In the genomic region with DNA sequence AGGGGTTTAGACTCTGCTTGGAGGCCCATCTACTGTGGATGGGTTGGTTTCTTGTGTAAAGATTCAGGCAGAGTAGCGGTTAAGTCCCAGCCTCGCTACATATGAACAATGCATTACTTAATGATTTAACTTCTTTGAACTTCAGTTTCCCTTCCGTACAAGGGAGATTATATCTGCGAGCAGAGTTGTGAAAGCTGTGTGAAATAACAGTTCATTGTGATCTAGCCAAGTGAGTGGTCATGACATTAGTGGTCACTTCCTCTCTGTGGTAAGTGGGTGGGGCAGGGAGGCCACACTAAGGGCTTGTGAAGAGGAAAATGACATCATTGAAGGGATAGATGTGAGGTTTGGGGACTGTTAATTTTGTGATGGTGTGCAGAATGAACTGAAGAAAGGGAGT, we compare ENCODE assay signal across 8 cellular contexts. TPM values are rescaled to one million over a fixed set of nuclear protein-coding genes. Genes with fewer than 3 reads are reported as not detected.
A peak's percentile ranks its signal among the peaks of the same experiment; 100 is the strongest.
DNase-seq lines count a peak whose midpoint lies in the region; ATAC-seq and TF ChIP-seq lines count a peak whose summit lies in the region.

No MANE protein-coding gene starts in this region.

- H3K79me1 ChIP-seq in neuronal stem cell (ENCODE audit: low read depth, low read length) = no peaks in the 10 kb centered on the region

- H3K4me3 Mint-ChIP-seq in activated naive CD8-positive, alpha-beta T cell treated with anti-CD3 and anti-CD28 coated beads for 36 hours = no peak overlapping the region

- H4K8ac ChIP-seq in neuronal stem cell (ENCODE audit: low read depth, low read length) = no peak overlapping the region

- no peak overlapping the region for H3K18ac ChIP-seq in neuronal stem cell (ENCODE audit: low read length)

- no CpG with 5 or more reads among the region's 4 CpGs for WGBS in neuronal stem cell (ENCODE audit: extremely low coverage in 2 of 2, insufficient read length in 2 of 2, insufficient replicate concordance in 1 of 2), 2 donors

- H2BK5ac ChIP-seq in neuronal stem cell (ENCODE audit: low read length) = no peak overlapping the region

- H3K27ac Mint-ChIP-seq in activated naive CD8-positive, alpha-beta T cell treated with anti-CD3 and anti-CD28 coated beads for 36 hours = peak overlapping the region; percentile 4

- H3K9ac ChIP-seq in neuronal stem cell (ENCODE audit: low read depth, low read length, poor library complexity) = no peak overlapping the region

- H3K4ac ChIP-seq in neuronal stem cell (ENCODE audit: low read length) = no peak overlapping the region

- peaks cover 16% of the 10 kb centered on the region for H3K4me1 Mint-ChIP-seq in activated naive CD8-positive, alpha-beta T cell treated with anti-CD3 and anti-CD28 coated beads for 36 hours

- H3K14ac ChIP-seq in neuronal stem cell (ENCODE audit: low read length) = no peak overlapping the region

- H3K27ac ChIP-seq in vagina = no peak overlapping the region
- H3K27ac ChIP-seq in neuronal stem cell (replicated peaks; ENCODE audit: low read length) = no peak overlapping the region

- no peak overlapping the region for H2AFZ ChIP-seq in neuronal stem cell (ENCODE audit: low read length)

- H2BK12ac ChIP-seq in neuronal stem cell (ENCODE audit: low read length) = no peak overlapping the region

- peak; percentile 97 for ATAC-seq in GM18499 (IDR thresholded peaks at IDR 0.05; ENCODE audit: insufficient read depth, unreplicated experiment)
- ATAC-seq in GM21737 (IDR thresholded peaks at IDR 0.05; ENCODE audit: unreplicated experiment) = peak; percentile 96

- DNase-seq in LHCN-M2 (ENCODE audit: low read depth) (peak; percentile 51), lung microvascular endothelial cell (ENCODE audit: low read depth in 2 of 2) (peak; percentile 51 to 90), NCI-H82 treated with DMSO at 0.1 percent for 48 hours (lab: John Stamatoyannopoulos, UW; ENCODE audit: unreplicated experiment) (no peak), vagina (ENCODE audit: extremely low spot score in 2 of 2) (no peak), neuronal stem cell (ENCODE audit: low spot score) (no peak)
- peak; percentile 52 for DNase-seq in activated naive CD8-positive, alpha-beta T cell treated with anti-CD3 and anti-CD28 coated beads for 36 hours

- H3K36me3 ChIP-seq in vagina = no peaks in the 10 kb centered on the region
- no peaks in the 10 kb centered on the region for H3K36me3 ChIP-seq in neuronal stem cell (replicated peaks in 1 of 2; ENCODE audit: control insufficient read depth in 2 of 2, insufficient read depth in 2 of 2, low read length in 2 of 2)

- H3K36me3 Mint-ChIP-seq in activated naive CD8-positive, alpha-beta T cell treated with anti-CD3 and anti-CD28 coated beads for 36 hours = no peaks in the 10 kb centered on the region

- intact Hi-C loops in vagina (cut with DNase I) = no loop called here

- no peaks in the 10 kb centered on the region for H3K27me3 Mint-ChIP-seq in activated naive CD8-positive, alpha-beta T cell treated with anti-CD3 and anti-CD28 coated beads for 36 hours

- no peak overlapping the region for H3K4me3 ChIP-seq in vagina
- no peak overlapping the region for H3K4me3 ChIP-seq in neuronal stem cell (ENCODE audit: low read length in 2 of 2)

- no peak overlapping the region for H2BK15ac ChIP-seq in neuronal stem cell (ENCODE audit: low read length)

- H3K4me1 ChIP-seq in vagina (no peaks in the 10 kb centered on the region), neuronal stem cell (ENCODE audit: control insufficient read depth in 2 of 2, insufficient read depth in 1 of 2, low read depth in 1 of 2, low read length in 2 of 2) (no peaks in the 10 kb centered on the region)

- no peak overlapping the region for H3K23ac ChIP-seq in neuronal stem cell (ENCODE audit: low read depth, low read length, poor library complexity)

- TF ChIP-seq POLR2A in vagina (IDR thresholded peaks at IDR 0.05) = no peak

- H3K27me3 ChIP-seq in vagina = no peaks in the 10 kb centered on the region
- no peaks in the 10 kb centered on the region for H3K27me3 ChIP-seq in neuronal stem cell (ENCODE audit: control insufficient read depth in 3 of 3, insufficient read depth in 3 of 3, low read depth in 1 of 3, low read length in 3 of 3)

- no peak overlapping the region for H3K4me2 ChIP-seq in neuronal stem cell (ENCODE audit: insufficient read depth, low read length, poor library complexity, severe bottlenecking)

- H4K91ac ChIP-seq in neuronal stem cell (ENCODE audit: low read depth, low read length, poor library complexity) = no peak overlapping the region

- H2AK5ac ChIP-seq in neuronal stem cell (ENCODE audit: low read depth, low read length) = no peak overlapping the region

- peaks cover 1% of the 10 kb centered on the region for H3K9me3 Mint-ChIP-seq in activated naive CD8-positive, alpha-beta T cell treated with anti-CD3 and anti-CD28 coated beads for 36 hours

- H2BK120ac ChIP-seq in neuronal stem cell (ENCODE audit: low read depth, low read length) = no peak overlapping the region

- H3K9me3 ChIP-seq in vagina (no peaks in the 10 kb centered on the region), neuronal stem cell (replicated peaks in 1 of 2; ENCODE audit: control insufficient read depth in 2 of 2, insufficient read depth in 1 of 2, low read depth in 1 of 2, low read length in 2 of 2) (no peaks in the 10 kb centered on the region)

- TF ChIP-seq CTCF in vagina (IDR thresholded peaks at IDR 0.05) = no peak

RNA-seq across cellular contexts. Expression of a gene that starts 14.1 kb away (rescaled TPM):
- total RNA-seq in LHCN-M2 (2014; rRNA removed) (36.1 and 37.6 TPM in 2 replicates), lung microvascular endothelial cell (25.1 and 26.0 TPM in 2 replicates), vagina (20.4 TPM)
- 13.7 TPM for polyA plus RNA-seq in LHCN-M2 (2012)
- 10 to 100 TPM; 66.9 to 68.5 TPM for total RNA-seq in activated naive CD8-positive, alpha-beta T cell treated with anti-CD3 and anti-CD28 coated beads for 36 hours
- polyA plus RNA-seq in neuronal stem cell (2013, experiment 1 of 2) = 54.9 TPM
- polyA plus RNA-seq in neuronal stem cell (2013, experiment 2 of 2) = 55.6 TPM

Comparison
In these comparisons a context has a peak if more than half of its experiments do, and no peak if none do; other contexts are left out.
1. DNase-seq: peak in LHCN-M2 (single experiment), activated naive CD8-positive, alpha-beta T cell treated with anti-CD3 and anti-CD28 coated beads for 36 hours (single experiment) and lung microvascular endothelial cell (2 of 2); none in NCI-H82 treated with DMSO at 0.1 percent for 48 hours (single experiment), vagina (0 of 2) and neuronal stem cell (single experiment).